22 cellular contexts compared by ENCODE assay signal in genomic region chr14:24935796-24936195, GRCh38.
"Had no signal": no experiment of that assay in that cellular context is flagged by ENCODE, and none has a peak within 500 bp of the region (broad histone marks: within the 10 kb centered on the region; RNA-seq: fewer than 3 reads in every experiment).

No MANE protein-coding gene starts in this region.

- H3K27ac ChIP-seq: body of pancreas, cardiac muscle cell, esophagus muscularis mucosa, ovary, prostate gland, upper lobe of right lung had no signal

- H3K36me3 ChIP-seq: cardiac muscle cell, esophagus muscularis mucosa, ovary, prostate gland, upper lobe of right lung had no signal

- H3K4me3 ChIP-seq: body of pancreas, cardiac muscle cell, esophagus muscularis mucosa, lung, ovary, prostate gland, upper lobe of right lung had no signal

- H3K27me3 ChIP-seq: body of pancreas, cardiac muscle cell, esophagus muscularis mucosa, ovary, upper lobe of right lung had no signal

- H3K4me1 ChIP-seq: prostate gland, upper lobe of right lung had no signal

- ATAC-seq: activated CD8-positive, alpha-beta T cell treated with anti-CD3 and anti-CD28 coated beads, Interleukin-2, amount 10 ng/mL, durations not matched to agents 7 days and 5 days; activated naive CD8-positive, alpha-beta T cell treated with anti-CD3 and anti-CD28 coated beads, Interleukin-2, amount 50 U/mL, for 24 hours; body of pancreas; left lobe of liver; naive thymus-derived CD8-positive, alpha-beta T cell; upper lobe of right lung had no signal

- DNase-seq: activated CD4-positive, alpha-beta T cell treated with anti-CD3 and anti-CD28 coated beads for 1 hour; activated CD4-positive, alpha-beta T cell treated with anti-CD3 and anti-CD28 coated beads, Interleukin-2, amount 50 U/mL, for 1 hour; activated CD8-positive, alpha-beta T cell treated with anti-CD3 and anti-CD28 coated beads, Interleukin-2, amount 10 ng/mL, durations not matched to agents 7 days and 5 days; activated gamma-delta T cell; activated naive CD4-positive, alpha-beta T cell treated with anti-CD3 and anti-CD28 coated beads, Interleukin-2, amount 50 U/mL, for 16 hours; activated naive CD8-positive, alpha-beta T cell treated with anti-CD3 and anti-CD28 coated beads, Interleukin-2, amount 50 U/mL, for 24 hours; anterior cingulate cortex; body of pancreas; dermis blood vessel endothelial cell; effector memory CD4-positive, alpha-beta T cell; kidney; naive thymus-derived CD8-positive, alpha-beta T cell; ovary; stimulated activated CD4-positive, alpha-beta T cell treated with anti-CD3 and anti-CD28 coated beads, Interleukin-4, amount 100 ng/mL, for 24 hours; stimulated activated naive CD4-positive, alpha-beta T cell treated with Interleukin-2 at 50 U/mL for 16 hours; T-helper 9 cell; upper lobe of right lung had no signal

- H3K9me3 ChIP-seq: body of pancreas, esophagus muscularis mucosa, ovary, prostate gland, upper lobe of right lung had no signal
